Comparison of ENCODE assay signal across 19 cellular contexts in genomic region chr1:3909615-3910014, GRCh38.
"Had no signal": no experiment of that assay in that cellular context is flagged by ENCODE, and none has a peak within 500 bp of the region (broad histone marks: within the 10 kb centered on the region; RNA-seq: fewer than 3 reads in every experiment).

No MANE protein-coding gene starts in this region.

- H3K27ac ChIP-seq: body of pancreas, coronary artery, esophagus squamous epithelium, left lung, right atrium auricular region had no signal

- H3K9me3 ChIP-seq: body of pancreas, esophagus squamous epithelium, left lung, right atrium auricular region had no signal

- H3K27me3 ChIP-seq: body of pancreas had no signal

- H3K27ac Mint-ChIP-seq: activated CD4-positive, alpha-beta memory T cell treated with anti-CD3 and anti-CD28 coated beads for 36 hours; activated CD4-positive, alpha-beta T cell treated with anti-CD3 and anti-CD28 coated beads for 36 hours; activated CD8-positive, alpha-beta memory T cell treated with anti-CD3 and anti-CD28 coated beads, Interleukin-2, amount 10 ng/mL, durations not matched to agents 7 days and 5 days; activated naive CD8-positive, alpha-beta T cell; naive thymus-derived CD8-positive, alpha-beta T cell; progenitor cell of endocrine pancreas; stimulated activated naive CD8-positive, alpha-beta T cell treated with anti-CD3 and anti-CD28 coated beads, Interleukin-15, Interleukin-2, amounts not matched to agents 100 ng/mL and 50 ng/mL, for 24 hours; T-helper 17 cell; type B pancreatic cell had no signal

- H3K36me3 Mint-ChIP-seq: activated CD4-positive, alpha-beta memory T cell treated with anti-CD3 and anti-CD28 coated beads for 36 hours; activated CD8-positive, alpha-beta memory T cell treated with anti-CD3 and anti-CD28 coated beads, Interleukin-2, amount 10 ng/mL, durations not matched to agents 7 days and 5 days; activated naive CD8-positive, alpha-beta T cell; type B pancreatic cell had no signal

- H3K36me3 ChIP-seq: esophagus squamous epithelium, left lung, right atrium auricular region had no signal

- H3K4me1 ChIP-seq: left lung had no signal

- H3K4me3 Mint-ChIP-seq: activated CD4-positive, alpha-beta memory T cell treated with anti-CD3 and anti-CD28 coated beads for 36 hours; activated CD4-positive, alpha-beta T cell treated with anti-CD3 and anti-CD28 coated beads for 36 hours; activated CD8-positive, alpha-beta memory T cell treated with anti-CD3 and anti-CD28 coated beads, Interleukin-2, amount 10 ng/mL, durations not matched to agents 7 days and 5 days; activated naive CD8-positive, alpha-beta T cell; naive thymus-derived CD8-positive, alpha-beta T cell; stimulated activated naive CD8-positive, alpha-beta T cell treated with anti-CD3 and anti-CD28 coated beads, Interleukin-15, Interleukin-2, amounts not matched to agents 100 ng/mL and 50 ng/mL, for 24 hours; T-helper 17 cell; type B pancreatic cell had no signal

- H3K27me3 Mint-ChIP-seq: activated CD4-positive, alpha-beta memory T cell treated with anti-CD3 and anti-CD28 coated beads for 36 hours; activated CD4-positive, alpha-beta T cell treated with anti-CD3 and anti-CD28 coated beads for 36 hours; activated CD8-positive, alpha-beta memory T cell treated with anti-CD3 and anti-CD28 coated beads, Interleukin-2, amount 10 ng/mL, durations not matched to agents 7 days and 5 days; activated naive CD8-positive, alpha-beta T cell; stimulated activated naive CD8-positive, alpha-beta T cell treated with anti-CD3 and anti-CD28 coated beads, Interleukin-15, Interleukin-2, amounts not matched to agents 100 ng/mL and 50 ng/mL, for 24 hours had no signal

- DNase-seq: activated CD4-positive, alpha-beta memory T cell treated with anti-CD3 and anti-CD28 coated beads for 36 hours; activated CD8-positive, alpha-beta memory T cell treated with anti-CD3 and anti-CD28 coated beads, Interleukin-2, amount 10 ng/mL, durations not matched to agents 7 days and 5 days; activated T-cell treated with anti-CD3 and anti-CD28 coated beads, Interleukin-2, amount 50 U/mL, for 1 hour; amygdala; central memory CD4-positive, alpha-beta T cell; esophagus squamous epithelium; hippocampal formation; naive thymus-derived CD8-positive, alpha-beta T cell; small intestine; T-helper 17 cell had no signal

- H3K9me3 Mint-ChIP-seq: activated CD4-positive, alpha-beta memory T cell treated with anti-CD3 and anti-CD28 coated beads for 36 hours; naive thymus-derived CD8-positive, alpha-beta T cell; stimulated activated naive CD8-positive, alpha-beta T cell treated with anti-CD3 and anti-CD28 coated beads, Interleukin-15, Interleukin-2, amounts not matched to agents 100 ng/mL and 50 ng/mL, for 24 hours; type B pancreatic cell had no signal

- H3K4me3 ChIP-seq: body of pancreas, coronary artery, esophagus squamous epithelium, left lung, right atrium auricular region had no signal

- ATAC-seq: activated CD4-positive, alpha-beta T cell treated with anti-CD3 and anti-CD28 coated beads for 36 hours; activated CD8-positive, alpha-beta memory T cell treated with anti-CD3 and anti-CD28 coated beads, Interleukin-2, amount 10 ng/mL, durations not matched to agents 7 days and 5 days; body of pancreas; left lung; naive thymus-derived CD8-positive, alpha-beta T cell; T-helper 17 cell had no signal
